In the genomic region with DNA sequence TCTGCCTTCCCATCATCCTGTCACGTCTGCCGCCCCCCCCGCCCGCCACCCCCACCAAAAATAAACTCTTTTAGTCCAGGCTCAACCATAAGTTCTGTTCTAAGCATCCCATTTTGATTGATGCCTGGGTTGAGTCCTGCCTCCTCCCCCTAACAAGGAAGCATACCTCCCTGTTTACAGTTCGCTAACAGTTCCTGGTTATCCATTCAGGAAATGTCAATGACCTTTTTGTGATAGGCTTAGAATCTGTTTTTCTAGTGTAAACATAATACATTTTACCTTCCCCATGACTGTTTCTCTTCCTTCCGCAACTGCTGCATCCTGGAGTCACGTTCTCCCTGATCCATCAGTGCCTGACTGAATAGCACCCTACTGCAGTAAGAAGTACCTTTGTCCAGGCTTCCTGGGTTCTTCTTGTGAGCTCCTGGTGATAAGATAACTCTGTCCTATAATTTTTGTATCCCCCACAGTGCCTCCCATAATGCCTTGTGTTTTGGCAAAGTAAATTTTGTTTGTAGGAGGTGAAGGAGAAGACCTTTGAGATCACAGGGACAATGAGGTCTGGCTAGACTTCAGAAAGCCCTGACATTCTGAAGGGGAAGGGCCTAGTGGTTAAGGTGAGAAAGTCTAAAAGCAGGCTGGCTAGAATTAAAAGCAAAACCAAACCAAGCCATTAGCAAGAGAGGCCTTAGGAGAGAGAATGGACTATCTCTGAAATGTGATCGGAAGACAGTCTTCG, we compare ENCODE assay signal across 8 cellular contexts. TPM values are rescaled to one million over a fixed set of nuclear protein-coding genes. Genes with fewer than 3 reads are reported as not detected.
DNase-seq lines count a peak whose midpoint lies in the region; ATAC-seq and TF ChIP-seq lines count a peak whose summit lies in the region.

No MANE protein-coding gene starts in this region.

- peaks cover 5% of the 10 kb centered on the region for H3K36me3 ChIP-seq in thoracic aorta

- peak overlapping the region; percentile 89 for H3K27ac Mint-ChIP-seq in HFFc6
- H3K27ac Mint-ChIP-seq in activated T-helper 2 cell treated with anti-CD3 and anti-CD28 coated beads, Interferon-gamma antibody, Interleukin-2, Interleukin-4, amounts not matched to agents 10 μg/mL and 5 μg/mL and 100 μg/mL, durations not matched to agents 14 hours and 24 hours and 36 hours, result peak overlapping the region; percentile 99

- TF ChIP-seq CTCF in HFFc6 (IDR thresholded peaks at IDR 0.05), result no peak; the same call in 1 of the 2 replicates
- no peak for TF ChIP-seq CTCF in thoracic aorta (IDR thresholded peaks at IDR 0.05)

- no peaks in the 10 kb centered on the region for H3K9me3 Mint-ChIP-seq in HFFc6
- no peaks in the 10 kb centered on the region for H3K9me3 Mint-ChIP-seq in activated T-helper 2 cell treated with anti-CD3 and anti-CD28 coated beads, Interferon-gamma antibody, Interleukin-2, Interleukin-4, amounts not matched to agents 10 μg/mL and 5 μg/mL and 100 μg/mL, durations not matched to agents 14 hours and 24 hours and 36 hours

- peak overlapping the region; percentile 77 for H3K27ac ChIP-seq in layer of hippocampus (ENCODE audit: low read depth, low read length)
- peak overlapping the region; percentile 87 to 97 for H3K27ac ChIP-seq in thoracic aorta

- ATAC-seq in thoracic aorta (ENCODE audit: insufficient number of reproducible peaks, low FRiP score, low read depth) (no peak), GM18861 (IDR thresholded peaks at IDR 0.05; ENCODE audit: unreplicated experiment) (no peak)

- peaks cover 41 to 60% of the 10 kb centered on the region in 2 donors for H3K4me1 ChIP-seq in thoracic aorta (ENCODE audit: control insufficient read depth in 1 of 2, low read depth in 2 of 2)

- no peaks in the 10 kb centered on the region for H3K36me3 Mint-ChIP-seq in HFFc6 (ENCODE audit: low read depth)
- H3K36me3 Mint-ChIP-seq in activated T-helper 2 cell treated with anti-CD3 and anti-CD28 coated beads, Interferon-gamma antibody, Interleukin-2, Interleukin-4, amounts not matched to agents 10 μg/mL and 5 μg/mL and 100 μg/mL, durations not matched to agents 14 hours and 24 hours and 36 hours (ENCODE audit: low read depth), result peaks cover 53% of the 10 kb centered on the region

- H3K27me3 ChIP-seq in layer of hippocampus (ENCODE audit: control insufficient read depth, insufficient read depth, low read length) (no peaks in the 10 kb centered on the region), thoracic aorta (replicated peaks; ENCODE audit: insufficient read depth) (no peaks in the 10 kb centered on the region)

- peak overlapping the region; percentile 68 for H3K4me3 Mint-ChIP-seq in HFFc6
- H3K4me3 Mint-ChIP-seq in activated T-helper 2 cell treated with anti-CD3 and anti-CD28 coated beads, Interferon-gamma antibody, Interleukin-2, Interleukin-4, amounts not matched to agents 10 μg/mL and 5 μg/mL and 100 μg/mL, durations not matched to agents 14 hours and 24 hours and 36 hours (ENCODE audit: low read depth), result peak overlapping the region; percentile 76

- intact Hi-C loops in activated T-helper 2 cell treated with anti-CD3 and anti-CD28 coated beads, Interferon-gamma antibody, Interleukin-2, Interleukin-4, amounts not matched to agents 10 μg/mL and 5 μg/mL and 100 μg/mL, durations not matched to agents 14 hours and 24 hours and 36 hours (cut with micrococcal nuclease), result loop anchor here (1.0 to 10.0 kb wide), 3 partner anchors 8 to 129 kb away; partner anchors contain the start of genes GNB2 and TSC22D4

- H3K27me3 Mint-ChIP-seq in HFFc6 (ENCODE audit: insufficient read depth), result 0 out of 2 replicates have a peak, but pooled peaks cover 1% of the 10 kb centered on the region
- no peaks in the 10 kb centered on the region for H3K27me3 Mint-ChIP-seq in activated T-helper 2 cell treated with anti-CD3 and anti-CD28 coated beads, Interferon-gamma antibody, Interleukin-2, Interleukin-4, amounts not matched to agents 10 μg/mL and 5 μg/mL and 100 μg/mL, durations not matched to agents 14 hours and 24 hours and 36 hours (ENCODE audit: low read depth)

- DNase-seq in Caki2 (ENCODE audit: low read depth) (peak; percentile 79), HFFc6 (no peak), thoracic aorta (ENCODE audit: low spot score) (no peak), NOMO-1 treated with DMSO at 0.1 percent for 48 hours (lab: John Stamatoyannopoulos, UW; ENCODE audit: unreplicated experiment) (no peak), hippocampal formation (lab: John Stamatoyannopoulos, UW) (no peak)
- no peak for DNase-seq in activated T-helper 2 cell treated with anti-CD3 and anti-CD28 coated beads, Interferon-gamma antibody, Interleukin-2, Interleukin-4, amounts not matched to agents 10 μg/mL and 5 μg/mL and 100 μg/mL, durations not matched to agents 14 hours and 24 hours and 36 hours (ENCODE audit: low spot score)

- peaks cover 58% of the 10 kb centered on the region for H3K4me1 Mint-ChIP-seq in HFFc6 (ENCODE audit: low read depth)
- H3K4me1 Mint-ChIP-seq in activated T-helper 2 cell treated with anti-CD3 and anti-CD28 coated beads, Interferon-gamma antibody, Interleukin-2, Interleukin-4, amounts not matched to agents 10 μg/mL and 5 μg/mL and 100 μg/mL, durations not matched to agents 14 hours and 24 hours and 36 hours (ENCODE audit: low read depth), result peaks cover 82% of the 10 kb centered on the region

- in situ Hi-C loops in Caki2 (cut with HindIII; ENCODE audit: low pct_unique_long_range_greater_than_20kb, low sequenced_read_pairs), result no loop called here

- H3K4me3 ChIP-seq in thoracic aorta, result peak overlapping the region; percentile 6

- H3K9me3 ChIP-seq in thoracic aorta, result no peaks in the 10 kb centered on the region

RNA-seq across cellular contexts. Expression of gene AGFG2, which starts 7.3 kb away (rescaled TPM):
- total RNA-seq in Caki2 (2014; rRNA removed; shearing (Covaris generic); ENCODE audit: low replicate concordance), result 20.0 and 42.3 TPM in 2 replicates
- 10 to 100 TPM; 14.4 to 21.4 (median 18.9) TPM for total RNA-seq in HFFc6 (2021; fragmentation: NEBNext Ultra II Directional; extraction: Animal tissue kit (Norgen Biotek cat#: 25700))
- 75.5 and 75.7 TPM in 2 replicates for total RNA-seq in activated T-helper 2 cell treated with anti-CD3 and anti-CD28 coated beads, Interferon-gamma antibody, Interleukin-2, Interleukin-4, amounts not matched to agents 10 μg/mL and 5 μg/mL and 100 μg/mL, durations not matched to agents 14 hours and 24 hours and 36 hours
- total RNA-seq in thoracic aorta, result 10 to 100 TPM; 39.4 to 51.6 TPM

RNA-seq across cellular contexts. Expression of gene SAP25, which starts 27.4 kb away (rescaled TPM):
- not detected in 2 replicates for total RNA-seq in Caki2 (2014; rRNA removed; shearing (Covaris generic); ENCODE audit: low replicate concordance)
- under 1 TPM in 3 of 6 experiments, not detected in 3; 0.40 to 0.87 (median 0.55) TPM for total RNA-seq in HFFc6 (2021; fragmentation: NEBNext Ultra II Directional; extraction: Animal tissue kit (Norgen Biotek cat#: 25700))
- total RNA-seq in activated T-helper 2 cell treated with anti-CD3 and anti-CD28 coated beads, Interferon-gamma antibody, Interleukin-2, Interleukin-4, amounts not matched to agents 10 μg/mL and 5 μg/mL and 100 μg/mL, durations not matched to agents 14 hours and 24 hours and 36 hours, result 11.3 and 11.8 TPM in 2 replicates
- total RNA-seq in thoracic aorta, result 1 to 10 TPM in 1 of 2 donors, under 1 TPM in 1; 0.81 to 1.1 TPM

RNA-seq across cellular contexts. Expression of gene LRCH4, which starts 39.6 kb away (rescaled TPM):
- total RNA-seq in Caki2 (2014; rRNA removed; shearing (Covaris generic); ENCODE audit: low replicate concordance), result 0.84 and 3.7 TPM in 2 replicates
- 10 to 100 TPM; 34.7 to 40.6 (median 38.5) TPM for total RNA-seq in HFFc6 (2021; fragmentation: NEBNext Ultra II Directional; extraction: Animal tissue kit (Norgen Biotek cat#: 25700))
- total RNA-seq in activated T-helper 2 cell treated with anti-CD3 and anti-CD28 coated beads, Interferon-gamma antibody, Interleukin-2, Interleukin-4, amounts not matched to agents 10 μg/mL and 5 μg/mL and 100 μg/mL, durations not matched to agents 14 hours and 24 hours and 36 hours, result 105 and 106 TPM in 2 replicates
- 100 to 1,000 TPM in 1 of 2 donors, 10 to 100 TPM in 1; 99.8 to 131 TPM for total RNA-seq in thoracic aorta

RNA-seq across cellular contexts. Expression of gene FBXO24, which starts 39.8 kb away (rescaled TPM):
- total RNA-seq in Caki2 (2014; rRNA removed; shearing (Covaris generic); ENCODE audit: low replicate concordance), result 0.23 and 0.71 TPM in 2 replicates
- under 1 TPM; 0.20 to 0.47 (median 0.28) TPM for total RNA-seq in HFFc6 (2021; fragmentation: NEBNext Ultra II Directional; extraction: Animal tissue kit (Norgen Biotek cat#: 25700))
- total RNA-seq in activated T-helper 2 cell treated with anti-CD3 and anti-CD28 coated beads, Interferon-gamma antibody, Interleukin-2, Interleukin-4, amounts not matched to agents 10 μg/mL and 5 μg/mL and 100 μg/mL, durations not matched to agents 14 hours and 24 hours and 36 hours, result 0.37 and 0.91 TPM in 2 replicates
- total RNA-seq in thoracic aorta, result not detected

RNA-seq across cellular contexts. Expression of gene PCOLCE, which starts 55.9 kb away (rescaled TPM):
- total RNA-seq in Caki2 (2014; rRNA removed; shearing (Covaris generic); ENCODE audit: low replicate concordance), result 5.3 and 17.8 TPM in 2 replicates
- 100 to 1,000 TPM; 291 to 396 (median 388) TPM for total RNA-seq in HFFc6 (2021; fragmentation: NEBNext Ultra II Directional; extraction: Animal tissue kit (Norgen Biotek cat#: 25700))
- 8.6 and 10.3 TPM in 2 replicates for total RNA-seq in activated T-helper 2 cell treated with anti-CD3 and anti-CD28 coated beads, Interferon-gamma antibody, Interleukin-2, Interleukin-4, amounts not matched to agents 10 μg/mL and 5 μg/mL and 100 μg/mL, durations not matched to agents 14 hours and 24 hours and 36 hours
- total RNA-seq in thoracic aorta, result 100 to 1,000 TPM; 130 to 140 TPM
